ENCODE assay signal across 21 cellular contexts in genomic region chr3:171574556-171575240, GRCh38.
DNase-seq lines count a peak whose midpoint lies in the region; ATAC-seq and TF ChIP-seq lines count a peak whose summit lies in the region.
"Had no signal": no experiment of that assay in that cellular context is flagged by ENCODE, and none has a peak within 500 bp of the region (broad histone marks: within the 10 kb centered on the region; RNA-seq: fewer than 3 reads in every experiment).

No MANE protein-coding gene starts in this region.

- no peaks in the 10 kb centered on the region for H3K4me1 Mint-ChIP-seq in HFFc6 (ENCODE audit: low read depth)
- peaks cover 2% of the 10 kb centered on the region for H3K4me1 Mint-ChIP-seq in activated CD4-positive, alpha-beta T cell treated with anti-CD3 and anti-CD28 coated beads, Interleukin-2, amount 10 ng/mL, durations not matched to agents 24 days and 14 days
- H3K4me1 Mint-ChIP-seq: B cell, IgD-negative memory B cell had no signal

- DNase-seq in HFFc6 (no peak), amniotic epithelial cell (ENCODE audit: low read depth) (peak; percentile 37), fibroblast of the aortic adventitia (ENCODE audit: low read depth) (peak; percentile 60), CD1c-positive myeloid dendritic cell (ENCODE audit: extremely low spot score) (no peak), NCI-H2196 (lab: John Stamatoyannopoulos, UW; ENCODE audit: unreplicated experiment) (no peak)
- no peak for DNase-seq in activated CD4-positive, alpha-beta T cell treated with anti-CD3 and anti-CD28 coated beads, Interleukin-2, amount 10 ng/mL, durations not matched to agents 24 days and 14 days
- DNase-seq: Calu3, DMS79 treated with DMSO at 0.1 percent for 48 hours, NCI-H1048, NCI-H1417, NCI-H1694, NCI-H2029 treated with DMSO at 0.1 percent for 48 hours, NCI-H226, NCI-H510A, NCI-H69, SHP77 treated with DMSO at 0.1 percent for 48 hours, SW 1271 had no signal

- H3K9me3 Mint-ChIP-seq in HFFc6: no peaks in the 10 kb centered on the region
- H3K9me3 Mint-ChIP-seq in activated CD4-positive, alpha-beta T cell treated with anti-CD3 and anti-CD28 coated beads, Interleukin-2, amount 10 ng/mL, durations not matched to agents 24 days and 14 days: no peaks in the 10 kb centered on the region

- intact Hi-C loops in activated CD4-positive, alpha-beta T cell treated with anti-CD3 and anti-CD28 coated beads, Interleukin-2, amount 10 ng/mL, durations not matched to agents 24 days and 14 days (cut with micrococcal nuclease): no loop called here

- peak overlapping the region; percentile 33 for H3K4me3 Mint-ChIP-seq in HFFc6
- H3K4me3 Mint-ChIP-seq in activated CD4-positive, alpha-beta T cell treated with anti-CD3 and anti-CD28 coated beads, Interleukin-2, amount 10 ng/mL, durations not matched to agents 24 days and 14 days: no peak overlapping the region
- H3K4me3 Mint-ChIP-seq: B cell, IgD-negative memory B cell had no signal

- no peak for ATAC-seq in HG02885 (IDR thresholded peaks at IDR 0.05; ENCODE audit: poor library complexity, unreplicated experiment)
- ATAC-seq: Panc1 had no signal

- H3K27me3 Mint-ChIP-seq in HFFc6 (ENCODE audit: insufficient read depth): peaks cover 20% of the 10 kb centered on the region
- H3K27me3 Mint-ChIP-seq in activated CD4-positive, alpha-beta T cell treated with anti-CD3 and anti-CD28 coated beads, Interleukin-2, amount 10 ng/mL, durations not matched to agents 24 days and 14 days: peaks cover 51% of the 10 kb centered on the region

- no peaks in the 10 kb centered on the region for H3K36me3 Mint-ChIP-seq in HFFc6 (ENCODE audit: low read depth)
- no peaks in the 10 kb centered on the region for H3K36me3 Mint-ChIP-seq in activated CD4-positive, alpha-beta T cell treated with anti-CD3 and anti-CD28 coated beads, Interleukin-2, amount 10 ng/mL, durations not matched to agents 24 days and 14 days (ENCODE audit: low read depth)
- H3K36me3 Mint-ChIP-seq: IgD-negative memory B cell had no signal

- TF ChIP-seq CTCF in HFFc6 (IDR thresholded peaks at IDR 0.05): no peak
- no peak for TF ChIP-seq CTCF in fibroblast of the aortic adventitia (IDR thresholded peaks at IDR 0.05; ENCODE audit: insufficient read depth, low read length)

- H3K4me3 ChIP-seq in fibroblast of the aortic adventitia (ENCODE audit: low read depth, low read length): no peak overlapping the region

- H3K27ac Mint-ChIP-seq in HFFc6: no peak overlapping the region
- H3K27ac Mint-ChIP-seq in activated CD4-positive, alpha-beta T cell treated with anti-CD3 and anti-CD28 coated beads, Interleukin-2, amount 10 ng/mL, durations not matched to agents 24 days and 14 days: no peak overlapping the region
- H3K27ac Mint-ChIP-seq: B cell, IgD-negative memory B cell had no signal

Comparison
In these comparisons a context has a peak if more than half of its experiments do, and no peak if none do; other contexts are left out.
1. DNase-seq: peak in amniotic epithelial cell (single experiment) and fibroblast of the aortic adventitia (single experiment); none in HFFc6 (single experiment), activated CD4-positive, alpha-beta T cell treated with anti-CD3 and anti-CD28 coated beads, Interleukin-2, amount 10 ng/mL, durations not matched to agents 24 days and 14 days (single experiment), CD1c-positive myeloid dendritic cell (single experiment) and NCI-H2196 (single experiment).